ENCODE assay signal across 17 cellular contexts in the genomic region with DNA sequence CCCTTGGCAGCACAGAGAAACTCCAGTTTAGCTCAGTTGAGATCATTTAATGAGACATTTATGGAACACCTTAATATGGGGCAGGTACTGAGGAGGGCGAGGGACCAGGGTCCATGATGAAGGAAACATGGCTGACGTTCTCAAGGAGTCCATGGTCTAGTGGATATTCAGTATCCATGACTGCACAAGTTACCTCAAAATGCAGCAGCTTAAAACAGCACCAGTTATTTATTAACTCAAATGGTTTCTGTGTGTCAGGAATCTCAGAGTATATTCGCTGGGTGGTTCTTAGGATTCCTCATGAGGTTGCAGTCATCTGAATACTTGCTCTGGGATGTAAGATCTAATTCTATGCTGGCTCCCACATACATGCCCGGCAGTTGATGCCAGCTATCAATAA.
"Had no signal": no experiment of that assay in that cellular context is flagged by ENCODE, and none has a peak within 500 bp of the region (broad histone marks: within the 10 kb centered on the region; RNA-seq: fewer than 3 reads in every experiment).

No MANE protein-coding gene starts in this region.

- DNase-seq: activated CD4-positive, alpha-beta T cell treated with anti-CD3 and anti-CD28 coated beads, Interleukin-2, amount 50 U/mL, for 4 hours; activated effector memory CD4-positive, alpha-beta T cell treated with Interleukin-2 at 50 U/mL for 16 hours; activated T-cell treated with anti-CD3 and anti-CD28 coated beads, Interleukin-2, amount 50 U/mL, for 1 hour; amygdala; brain microvascular endothelial cell; cerebellar nuclear complex; foreskin fibroblast; left cardiac atrium; nephron progenitor cell; stimulated activated CD4-positive, alpha-beta T cell treated with anti-CD3 and anti-CD28 coated beads, Interleukin-4, amount 100 ng/mL, for 1 hour; stomach; SW 1271; tibial artery had no signal

- H3K27me3 ChIP-seq: brain microvascular endothelial cell, esophagus muscularis mucosa, stomach, tibial artery, vagina had no signal

- H3K27ac ChIP-seq: brain microvascular endothelial cell, esophagus muscularis mucosa, stomach, tibial artery, vagina had no signal

- ATAC-seq: activated CD4-positive, CD25-positive, alpha-beta regulatory T cell treated with anti-CD3 and anti-CD28 coated beads, Interleukin-2, amount 50 U/mL, for 24 hours; left cardiac atrium had no signal

- FAIRE-seq: endometrium had no signal

- H3K36me3 ChIP-seq: brain microvascular endothelial cell, esophagus muscularis mucosa, stomach, tibial artery, vagina had no signal

- H3K4me3 ChIP-seq: esophagus muscularis mucosa, stomach, tibial artery, vagina had no signal

- H3K9me3 ChIP-seq: esophagus muscularis mucosa, stomach, tibial artery, vagina had no signal

- H3K4me1 ChIP-seq: tibial artery had no signal
